In genomic region chr14:33950320-33951182, GRCh38 we compare ENCODE assay signal across 1 cellular context.
TF ChIP-seq lines count a peak whose summit lies in the region.

Gene EGLN3 (minus strand): TSS chr14:33951074. CDS start chr14:33950752, 322 bp downstream.

TF ChIP-seq in HepG2, 621 proteins besides CTCF, POLR2A, EP300 and RAD21 (continued from another document and continues in another):
- TF ChIP-seq TFDP2 (CRISPR knock-in tag; IDR thresholded peaks at IDR 0.05) (peak; percentile 49), ZNF777 (CRISPR knock-in tag; IDR thresholded peaks at IDR 0.05) (peak; percentile 72), SRF (IDR thresholded peaks at IDR 0.05; ENCODE audit: low read depth, low read length) (no peak), ISX (CRISPR knock-in tag; conservative IDR thresholded peaks at IDR 0.05) (no peak), ARID3A (IDR thresholded peaks at IDR 0.05; ENCODE audit: low read depth, low read length) (no peak), ATF7-NPFF (CRISPR knock-in tag; IDR thresholded peaks at IDR 0.05; ENCODE audit: low read depth) (0 out of 2 replicates have a peak, but pooled peaks have one; percentile 48), RBFOX2 (IDR thresholded peaks at IDR 0.05; ENCODE audit: low read depth, low read length) (peak; percentile 87), BCL6 (CRISPR knock-in tag; IDR thresholded peaks at IDR 0.05) (no peak; the same call in 1 of the 2 replicates), ZNF776 (CRISPR knock-in tag; IDR thresholded peaks at IDR 0.05) (peak; percentile 24; the same call in 1 of the 2 replicates), RBM39 (IDR thresholded peaks at IDR 0.05; ENCODE audit: low read depth, low read length, poor library complexity, severe bottlenecking) (no peak), ZNF362 (CRISPR knock-in tag; IDR thresholded peaks at IDR 0.05; ENCODE audit: borderline replicate concordance) (no peak), ATRX (CRISPR knock-in tag; IDR thresholded peaks at IDR 0.05; ENCODE audit: borderline replicate concordance) (no peak), DDIT3 (CRISPR knock-in tag; IDR thresholded peaks at IDR 0.05) (no peak), ZNF205 (CRISPR knock-in tag; IDR thresholded peaks at IDR 0.05) (no peak), ZNF503 (CRISPR knock-in tag; IDR thresholded peaks at IDR 0.05) (no peak), ZBTB1 (CRISPR knock-in tag; IDR thresholded peaks at IDR 0.05; ENCODE audit: borderline replicate concordance) (no peak), MAFG (CRISPR knock-in tag; IDR thresholded peaks at IDR 0.05) (peak; percentile 8; the same call in 1 of the 2 replicates), HMG20A (CRISPR knock-in tag; IDR thresholded peaks at IDR 0.05; ENCODE audit: borderline replicate concordance) (peak; percentile 42; the same call in 1 of the 2 replicates), HNF4A (CRISPR knock-in tag; IDR thresholded peaks at IDR 0.05) (no peak), SALL1 (CRISPR knock-in tag; IDR thresholded peaks at IDR 0.05) (peak; percentile 69), PREB (CRISPR knock-in tag; IDR thresholded peaks at IDR 0.05) (no peak), AFF4 (CRISPR knock-in tag; IDR thresholded peaks at IDR 0.05) (no peak; the same call in none of the 2 replicates), ZNF790 (CRISPR knock-in tag; IDR thresholded peaks at IDR 0.05; ENCODE audit: borderline replicate concordance) (peak; percentile 81), ZNF891 (CRISPR knock-in tag; IDR thresholded peaks at IDR 0.05) (0 out of 2 replicates have a peak, but pooled peaks have one; percentile 28), ZNF275 (CRISPR knock-in tag; IDR thresholded peaks at IDR 0.05; ENCODE audit: borderline replicate concordance) (no peak), CAMTA2 (CRISPR knock-in tag; IDR thresholded peaks at IDR 0.05; ENCODE audit: borderline replicate concordance) (peak; percentile 28; the same call in 1 of the 2 replicates), TBP (CRISPR knock-in tag; IDR thresholded peaks at IDR 0.05) (no peak), SMC3 (IDR thresholded peaks at IDR 0.05; ENCODE audit: low read length) (no peak), NFE2L1 (CRISPR knock-in tag; IDR thresholded peaks at IDR 0.05; ENCODE audit: borderline replicate concordance) (peak; percentile 41; the same call in 1 of the 2 replicates), FOXK2 (IDR thresholded peaks at IDR 0.05) (no peak), FOXK1 (CRISPR knock-in tag; IDR thresholded peaks at IDR 0.05; ENCODE audit: borderline replicate concordance, low read depth) (peak; percentile 55; the same call in 1 of the 2 replicates), HINFP (CRISPR knock-in tag; IDR thresholded peaks at IDR 0.05; ENCODE audit: low read depth) (no peak), HMGA1 (CRISPR knock-in tag; conservative IDR thresholded peaks at IDR 0.05) (no peak), CSRNP1 (CRISPR knock-in tag; IDR thresholded peaks at IDR 0.05) (0 out of 2 replicates have a peak, but pooled peaks have one; percentile 10), CENPT (CRISPR knock-in tag; IDR thresholded peaks at IDR 0.05; ENCODE audit: low read depth) (no peak), KLF11 (CRISPR knock-in tag; IDR thresholded peaks at IDR 0.05) (peak; percentile 22; the same call in 1 of the 2 replicates), HES4 (CRISPR knock-in tag; IDR thresholded peaks at IDR 0.05; ENCODE audit: borderline replicate concordance) (peak; percentile 65; the same call in 1 of the 2 replicates), ZNF280B (CRISPR knock-in tag; IDR thresholded peaks at IDR 0.05; ENCODE audit: borderline replicate concordance) (peak; percentile 73), ZSCAN25 (CRISPR knock-in tag; IDR thresholded peaks at IDR 0.05) (no peak; the same call in 1 of the 2 replicates), CREB3 (CRISPR knock-in tag; IDR thresholded peaks at IDR 0.05) (no peak), ATF1 (CRISPR knock-in tag; IDR thresholded peaks at IDR 0.05) (no peak), ZNF558 (CRISPR knock-in tag; IDR thresholded peaks at IDR 0.05; ENCODE audit: borderline replicate concordance) (no peak), JUN (CRISPR knock-in tag; IDR thresholded peaks at IDR 0.05) (no peak), MEIS2 (CRISPR knock-in tag; IDR thresholded peaks at IDR 0.05) (peak; percentile 73), TRIM24 (CRISPR knock-in tag; IDR thresholded peaks at IDR 0.05) (peak; percentile 6; the same call in 1 of the 2 replicates), SCMH1 (CRISPR knock-in tag; IDR thresholded peaks at IDR 0.05; ENCODE audit: borderline replicate concordance) (no peak)
